8 cellular contexts compared by ENCODE assay signal in genomic region chr12:112977641-112978040, GRCh38. TPM values are rescaled to one million over a fixed set of nuclear protein-coding genes. Genes with fewer than 3 reads are reported as not detected.
DNase-seq lines count a peak whose midpoint lies in the region; ATAC-seq and TF ChIP-seq lines count a peak whose summit lies in the region.
"Had no signal": no experiment of that assay in that cellular context is flagged by ENCODE, and none has a peak within 500 bp of the region (broad histone marks: within the 10 kb centered on the region; RNA-seq: fewer than 3 reads in every experiment).

No MANE protein-coding gene starts in this region.

- ATAC-seq in GM23338 = no peak
- no peak for ATAC-seq in activated CD8-positive, alpha-beta T cell treated with anti-CD3 and anti-CD28 coated beads, Interleukin-2, amount 10 ng/mL, durations not matched to agents 7 days and 5 days

- H3K4me3 Mint-ChIP-seq in GM23338 (no peak overlapping the region), immature natural killer cell (peak overlapping the region; percentile 84 to 99 (median 99))
- peak overlapping the region; percentile 79 for H3K4me3 Mint-ChIP-seq in activated CD8-positive, alpha-beta T cell treated with anti-CD3 and anti-CD28 coated beads, Interleukin-2, amount 10 ng/mL, durations not matched to agents 7 days and 5 days

- no peaks in the 10 kb centered on the region for H3K9me3 Mint-ChIP-seq in GM23338
- peaks cover 13% of the 10 kb centered on the region for H3K9me3 Mint-ChIP-seq in activated CD8-positive, alpha-beta T cell treated with anti-CD3 and anti-CD28 coated beads, Interleukin-2, amount 10 ng/mL, durations not matched to agents 7 days and 5 days (ENCODE audit: insufficient read depth)
- H3K9me3 Mint-ChIP-seq in immature natural killer cell = no peaks in the 10 kb centered on the region

- CTCF ChIA-PET in activated CD8-positive, alpha-beta T cell treated with anti-CD3 and anti-CD28 coated beads, Interleukin-2, amount 10 ng/mL, durations not matched to agents 7 days and 5 days (lab: Charles Lee) = interaction anchor here (1.0 to 5.3 kb wide), 12 partner anchors 10 to 77 kb away, joined by 3 to 61 read pairs (median 6); partner anchors contain the start of genes OAS1 and OAS3

- no peak overlapping the region for H3K4me2 ChIP-seq in GM23338

- no peaks in the 10 kb centered on the region for H3F3A ChIP-seq in GM23338 (replicated peaks; ENCODE audit: low read depth)

- DNase-seq in GM23338 (ENCODE audit: low spot score) = no peak
- peak; percentile 26 for DNase-seq in activated CD8-positive, alpha-beta T cell treated with anti-CD3 and anti-CD28 coated beads, Interleukin-2, amount 10 ng/mL, durations not matched to agents 7 days and 5 days
- DNase-seq in immature natural killer cell = no peak
- no peak for DNase-seq in SKM-1 treated with dmso at 0.1 percent for 144 hours (lab: John Stamatoyannopoulos, UW; ENCODE audit: unreplicated experiment)
- no peak for DNase-seq in MV-4-11 (lab: John Stamatoyannopoulos, UW)
- DNase-seq in cerebellar cortex (ENCODE audit: low spot score) = no peak
- DNase-seq: NCI-H2171 treated with DMSO at 0.1 percent for 48 hours had no signal

- no peak overlapping the region for H3K4me3 ChIP-seq in GM23338
- H3K4me3 ChIP-seq in stomach smooth muscle (ENCODE audit: low read length in 2 of 2) = peak overlapping the region in 1 of 2 donors; percentile 67

- H3K9me2 ChIP-seq in GM23338 (ENCODE audit: insufficient read depth) = peaks cover 4% of the 10 kb centered on the region; the same call in 1 of the 2 replicates

- POLR2A ChIA-PET in activated CD8-positive, alpha-beta T cell treated with anti-CD3 and anti-CD28 coated beads, Interleukin-2, amount 10 ng/mL, durations not matched to agents 7 days and 5 days (lab: Charles Lee) = interaction anchor here (0.6 to 5.3 kb wide), 21 partner anchors 8 to 868 kb away, joined by 3 to 104 read pairs (median 7); partner anchors contain the start of genes DDX54, OAS1, OAS3 and PTPN11

- H3K27me3 ChIP-seq in GM23338 (ENCODE audit: insufficient read depth) (no peaks in the 10 kb centered on the region), stomach smooth muscle (ENCODE audit: control insufficient read depth in 1 of 2, insufficient read depth in 2 of 2, low read length in 2 of 2) (no peaks in the 10 kb centered on the region)

- H3K9ac ChIP-seq in stomach smooth muscle (ENCODE audit: low read length in 2 of 2) = peak overlapping the region in 1 of 2 donors; percentile 42

- H3K9me3 ChIP-seq in stomach smooth muscle (ENCODE audit: control insufficient read depth in 2 of 2, low read length in 2 of 2) = no peaks in the 10 kb centered on the region

- H3K27me3 Mint-ChIP-seq in GM23338 (ENCODE audit: insufficient read depth, low read depth, poor library complexity) = peaks cover 3% of the 10 kb centered on the region
- H3K27me3 Mint-ChIP-seq in activated CD8-positive, alpha-beta T cell treated with anti-CD3 and anti-CD28 coated beads, Interleukin-2, amount 10 ng/mL, durations not matched to agents 7 days and 5 days (ENCODE audit: low read depth) = no peaks in the 10 kb centered on the region
- peaks cover 0 to 1% (median 0%) of the 10 kb centered on the region in 3 donors for H3K27me3 Mint-ChIP-seq in immature natural killer cell (ENCODE audit: low read depth in 3 of 3)

- H3K36me3 Mint-ChIP-seq in GM23338 (ENCODE audit: low read depth) (no peaks in the 10 kb centered on the region), immature natural killer cell (peaks cover 0 to 19% (median 7%) of the 10 kb centered on the region in 3 donors)
- H3K36me3 Mint-ChIP-seq in activated CD8-positive, alpha-beta T cell treated with anti-CD3 and anti-CD28 coated beads, Interleukin-2, amount 10 ng/mL, durations not matched to agents 7 days and 5 days (ENCODE audit: low read depth) = peaks cover 56% of the 10 kb centered on the region

- H3K36me3 ChIP-seq in GM23338 (ENCODE audit: insufficient read depth) = no peaks in the 10 kb centered on the region
- no peaks in the 10 kb centered on the region for H3K36me3 ChIP-seq in stomach smooth muscle (ENCODE audit: control insufficient read depth in 2 of 2, insufficient read depth in 2 of 2, low read length in 2 of 2)

- no peaks in the 10 kb centered on the region for H4K20me1 ChIP-seq in GM23338 (replicated peaks; ENCODE audit: insufficient read depth)

- no peak for TF ChIP-seq CTCF in GM23338 (conservative IDR thresholded peaks at IDR 0.05; ENCODE audit: low read depth in 2 of 2)

- no peaks in the 10 kb centered on the region for H3K4me1 Mint-ChIP-seq in GM23338
- peaks cover 47% of the 10 kb centered on the region for H3K4me1 Mint-ChIP-seq in activated CD8-positive, alpha-beta T cell treated with anti-CD3 and anti-CD28 coated beads, Interleukin-2, amount 10 ng/mL, durations not matched to agents 7 days and 5 days (ENCODE audit: low read depth)
- peaks cover 49 to 53% of the 10 kb centered on the region in 2 donors for H3K4me1 Mint-ChIP-seq in immature natural killer cell

- H3K79me2 ChIP-seq in GM23338 (replicated peaks; ENCODE audit: insufficient read depth) = no peaks in the 10 kb centered on the region

- H3K4me1 ChIP-seq in GM23338 (ENCODE audit: insufficient read depth) (no peaks in the 10 kb centered on the region), stomach smooth muscle (ENCODE audit: control insufficient read depth, insufficient read depth, low read length) (peaks cover 9% of the 10 kb centered on the region)

- H3K27ac ChIP-seq in GM23338 (ENCODE audit: low read depth) (no peak overlapping the region), stomach smooth muscle (ENCODE audit: low read length) (peak overlapping the region; percentile 26)

- H3K27ac Mint-ChIP-seq in GM23338 (no peak overlapping the region), immature natural killer cell (peak overlapping the region; percentile 84 to 100 (median 98))
- peak overlapping the region; percentile 100 for H3K27ac Mint-ChIP-seq in activated CD8-positive, alpha-beta T cell treated with anti-CD3 and anti-CD28 coated beads, Interleukin-2, amount 10 ng/mL, durations not matched to agents 7 days and 5 days

- H2AFZ ChIP-seq in GM23338 = peak overlapping the region; percentile 84

TF ChIP-seq in GM23338, 12 proteins besides CTCF, POLR2A, EP300 and RAD21 (continues in another document):
- TF ChIP-seq EZH2phosphoT487 (IDR thresholded peaks at IDR 0.05; ENCODE audit: unreplicated experiment) (no peak), STAT1 (IDR thresholded peaks at IDR 0.05; ENCODE audit: unreplicated experiment) (no peak), JUNB (IDR thresholded peaks at IDR 0.05; ENCODE audit: unreplicated experiment) (no peak), CREB1 (CRISPR knock-in tag; IDR thresholded peaks at IDR 0.05; ENCODE audit: low read depth) (no peak), NANOG (IDR thresholded peaks at IDR 0.05; ENCODE audit: borderline replicate concordance) (no peak), ETS1 (IDR thresholded peaks at IDR 0.05) (no peak), ZNF114 (CRISPR knock-in tag; IDR thresholded peaks at IDR 0.05) (no peak), REST (IDR thresholded peaks at IDR 0.05; ENCODE audit: unreplicated experiment) (no peak), POLR2AphosphoS5 (IDR thresholded peaks at IDR 0.05; ENCODE audit: low read depth) (no peak), EZH2 (IDR thresholded peaks at IDR 0.05; ENCODE audit: low read depth, unreplicated experiment) (no peak), ZNF331 (CRISPR knock-in tag; IDR thresholded peaks at IDR 0.05; ENCODE audit: low read depth) (no peak)

RNA-seq across cellular contexts. Expression of gene OAS2, which starts 0.7 kb away (rescaled TPM):
- total RNA-seq in GM23338 (2014; rRNA removed; shearing (Covaris generic)) = not detected in 2 replicates
- polyA plus RNA-seq in GM23338 (2016; fragmentation: Nextera tagmentation; extraction: Ambion mirVana) (0.10 TPM in 2 replicates), immature natural killer cell (10 to 100 TPM; 24.3 to 64.5 (median 26.9) TPM)
- 100 to 1,000 TPM; 237 to 242 TPM for total RNA-seq in activated CD8-positive, alpha-beta T cell treated with anti-CD3 and anti-CD28 coated beads, Interleukin-2, amount 10 ng/mL, durations not matched to agents 7 days and 5 days

RNA-seq across cellular contexts. Expression of gene OAS3, which starts 39.4 kb away (rescaled TPM):
- 1.4 and 2.6 TPM in 2 replicates for total RNA-seq in GM23338 (2014; rRNA removed; shearing (Covaris generic))
- polyA plus RNA-seq in GM23338 (2016; fragmentation: Nextera tagmentation; extraction: Ambion mirVana) = 0.21 and 0.27 TPM in 2 replicates
- total RNA-seq in activated CD8-positive, alpha-beta T cell treated with anti-CD3 and anti-CD28 coated beads, Interleukin-2, amount 10 ng/mL, durations not matched to agents 7 days and 5 days = 100 to 1,000 TPM; 199 to 202 TPM
- polyA plus RNA-seq in immature natural killer cell = 10 to 100 TPM in 1 of 3 donors, 1 to 10 TPM in 2; 2.2 to 16.7 (median 9.0) TPM

Comparison
In these comparisons a context has a peak if more than half of its experiments do, and no peak if none do; other contexts are left out.
1. RNA of gene OAS2, which starts 0.7 kb away (total RNA-seq): 237 to 242 TPM in activated CD8-positive, alpha-beta T cell treated with anti-CD3 and anti-CD28 coated beads, Interleukin-2, amount 10 ng/mL, durations not matched to agents 7 days and 5 days; not detected in GM23338; every median in the first group is over 100 times any median in the second.
2. RNA of gene OAS3, which starts 39.4 kb away (total RNA-seq): 199 to 202 TPM in activated CD8-positive, alpha-beta T cell treated with anti-CD3 and anti-CD28 coated beads, Interleukin-2, amount 10 ng/mL, durations not matched to agents 7 days and 5 days; 1.4 to 2.6 TPM in GM23338; every median in the first group is over 10 times any median in the second.